12 cellular contexts compared by ENCODE assay signal in the genomic region with DNA sequence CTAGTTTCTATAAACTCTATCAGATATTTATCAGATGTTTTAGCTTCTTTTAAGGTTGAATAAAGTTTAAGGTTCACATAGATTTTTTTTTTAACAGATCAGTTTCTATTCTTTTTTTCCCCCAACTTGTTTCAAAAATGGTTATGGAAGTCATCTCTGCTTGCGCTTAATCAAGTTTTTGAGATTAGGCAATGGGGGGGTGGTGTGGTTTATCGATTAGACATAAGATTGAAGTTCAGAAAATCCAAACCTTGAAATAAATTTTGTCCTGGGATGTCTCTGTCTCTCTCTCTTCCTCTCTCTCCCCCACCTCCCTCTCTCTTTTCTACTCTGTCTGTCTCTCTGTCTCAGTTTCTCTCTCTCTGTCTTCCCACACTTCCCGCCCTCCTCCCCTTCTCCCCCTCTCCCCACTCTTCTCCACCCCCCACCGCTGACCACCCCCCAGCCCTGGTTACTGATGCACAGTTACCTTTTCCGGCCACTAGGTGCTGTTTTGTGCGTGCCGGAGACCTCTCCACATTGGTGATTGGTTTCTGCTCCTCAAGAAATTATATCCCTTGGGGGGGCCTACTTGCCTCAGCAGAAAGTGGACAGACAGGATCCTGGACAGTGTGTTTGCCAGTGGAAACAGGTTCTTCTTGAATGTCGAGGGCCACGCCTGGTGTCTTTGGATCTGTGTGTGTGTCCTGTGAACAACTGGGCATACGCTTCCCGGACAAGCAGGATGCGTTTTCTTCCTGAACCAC. TPM values are rescaled to one million over a fixed set of nuclear protein-coding genes. Genes with fewer than 3 reads are reported as not detected.
DNase-seq lines count a peak whose midpoint lies in the region; ATAC-seq and TF ChIP-seq lines count a peak whose summit lies in the region.
"Had no signal": no experiment of that assay in that cellular context is flagged by ENCODE, and none has a peak within 500 bp of the region (broad histone marks: within the 10 kb centered on the region; RNA-seq: fewer than 3 reads in every experiment).

No MANE protein-coding gene starts in this region.

- no peak overlapping the region for H3K27ac ChIP-seq in 22Rv1

- peaks cover 8% of the 10 kb centered on the region; the same call in 1 of the 2 replicates for H3K4me1 Mint-ChIP-seq in WTC11
- H3K4me1 Mint-ChIP-seq: natural killer cell had no signal

- POLR2A ChIA-PET in WTC11 (lab: Charles Lee), result no interaction called here

- ATAC-seq in WTC11, result peak; percentile 94
- ATAC-seq in GM18907 (IDR thresholded peaks at IDR 0.05; ENCODE audit: unreplicated experiment), result no peak
- ATAC-seq: CD8-positive, alpha-beta T cell; natural killer cell had no signal

- TF ChIP-seq CTCF in 22Rv1 (IDR thresholded peaks at IDR 0.05), result peak; percentile 31
- peak; percentile 49 for TF ChIP-seq CTCF in GM13977 (IDR thresholded peaks at IDR 0.05; ENCODE audit: extremely low read depth, insufficient read depth, missing control alignments)
- TF ChIP-seq CTCF in WTC11 (IDR thresholded peaks at IDR 0.05), result 0 out of 2 replicates have a peak, but pooled peaks have one; percentile 23

- in situ Hi-C loops in GM13977 (cut with MboI; ENCODE audit: low pct_unique_long_range_greater_than_20kb, low sequenced_read_pairs, unreplicated experiment), result no loop called here

- H3K27ac Mint-ChIP-seq in WTC11, result no peak overlapping the region
- H3K27ac Mint-ChIP-seq: CD8-positive, alpha-beta T cell; natural killer cell had no signal

- peaks cover under 1% of the 10 kb centered on the region; the same call in 1 of the 2 replicates for H3K36me3 Mint-ChIP-seq in WTC11
- H3K36me3 Mint-ChIP-seq: CD8-positive, alpha-beta T cell; natural killer cell had no signal

- H3K9me3 Mint-ChIP-seq in WTC11, result peaks cover 23% of the 10 kb centered on the region
- H3K9me3 Mint-ChIP-seq: natural killer cell had no signal

- no peak for DNase-seq in GM13977 (ENCODE audit: low spot score)
- DNase-seq in WTC11 (ENCODE audit: low spot score), result peak; percentile 60
- DNase-seq in iPS-NIHi7 (ENCODE audit: extremely low spot score), result peak; percentile 79
- DNase-seq in NCI-H1092 (lab: John Stamatoyannopoulos, UW), result no peak
- no peak for DNase-seq in NCI-H510A (lab: John Stamatoyannopoulos, UW)
- DNase-seq in T-helper 1 cell, result no peak
- DNase-seq: activated naive CD4-positive, alpha-beta T cell treated with anti-CD3 and anti-CD28 coated beads, Interleukin-2, amount 50 U/mL, for 16 hours; natural killer cell; NCI-H1694 had no signal

- CTCF ChIA-PET in WTC11 (lab: Charles Lee), result interaction anchor here (0.8 to 2.5 kb wide), 4 partner anchors 12 to 92 kb away, joined by 3 to 9 read pairs (median 4); no protein-coding TSS in a partner anchor

- no peak overlapping the region for H3K4me3 Mint-ChIP-seq in WTC11
- H3K4me3 Mint-ChIP-seq: CD8-positive, alpha-beta T cell; natural killer cell had no signal

- H3K27me3 Mint-ChIP-seq in WTC11 (ENCODE audit: low read depth), result no peaks in the 10 kb centered on the region; the same call in 1 of the 2 replicates

TF ChIP-seq in WTC11, 78 proteins besides CTCF, POLR2A, EP300 and RAD21:
- TF ChIP-seq MYBL2 (CRISPR knock-in tag; IDR thresholded peaks at IDR 0.05), result no peak
- TF ChIP-seq, protein P1, sequence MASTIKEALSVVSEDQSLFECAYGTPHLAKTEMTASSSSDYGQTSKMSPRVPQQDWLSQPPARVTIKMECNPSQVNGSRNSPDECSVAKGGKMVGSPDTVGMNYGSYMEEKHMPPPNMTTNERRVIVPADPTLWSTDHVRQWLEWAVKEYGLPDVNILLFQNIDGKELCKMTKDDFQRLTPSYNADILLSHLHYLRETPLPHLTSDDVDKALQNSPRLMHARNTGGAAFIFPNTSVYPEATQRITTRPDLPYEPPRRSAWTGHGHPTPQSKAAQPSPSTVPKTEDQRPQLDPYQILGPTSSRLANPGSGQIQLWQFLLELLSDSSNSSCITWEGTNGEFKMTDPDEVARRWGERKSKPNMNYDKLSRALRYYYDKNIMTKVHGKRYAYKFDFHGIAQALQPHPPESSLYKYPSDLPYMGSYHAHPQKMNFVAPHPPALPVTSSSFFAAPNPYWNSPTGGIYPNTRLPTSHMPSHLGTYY (CRISPR knock-in tag; IDR thresholded peaks at IDR 0.05), result no peak
- no peak for TF ChIP-seq ATF1 (CRISPR knock-in tag; IDR thresholded peaks at IDR 0.05)
- TF ChIP-seq, protein P2, sequence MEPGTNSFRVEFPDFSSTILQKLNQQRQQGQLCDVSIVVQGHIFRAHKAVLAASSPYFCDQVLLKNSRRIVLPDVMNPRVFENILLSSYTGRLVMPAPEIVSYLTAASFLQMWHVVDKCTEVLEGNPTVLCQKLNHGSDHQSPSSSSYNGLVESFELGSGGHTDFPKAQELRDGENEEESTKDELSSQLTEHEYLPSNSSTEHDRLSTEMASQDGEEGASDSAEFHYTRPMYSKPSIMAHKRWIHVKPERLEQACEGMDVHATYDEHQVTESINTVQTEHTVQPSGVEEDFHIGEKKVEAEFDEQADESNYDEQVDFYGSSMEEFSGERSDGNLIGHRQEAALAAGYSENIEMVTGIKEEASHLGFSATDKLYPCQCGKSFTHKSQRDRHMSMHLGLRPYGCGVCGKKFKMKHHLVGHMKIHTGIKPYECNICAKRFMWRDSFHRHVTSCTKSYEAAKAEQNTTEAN (CRISPR knock-in tag; IDR thresholded peaks at IDR 0.05), result no peak
- no peak for TF ChIP-seq JAZF1 (CRISPR knock-in tag; IDR thresholded peaks at IDR 0.05)
- TF ChIP-seq, protein P3, sequence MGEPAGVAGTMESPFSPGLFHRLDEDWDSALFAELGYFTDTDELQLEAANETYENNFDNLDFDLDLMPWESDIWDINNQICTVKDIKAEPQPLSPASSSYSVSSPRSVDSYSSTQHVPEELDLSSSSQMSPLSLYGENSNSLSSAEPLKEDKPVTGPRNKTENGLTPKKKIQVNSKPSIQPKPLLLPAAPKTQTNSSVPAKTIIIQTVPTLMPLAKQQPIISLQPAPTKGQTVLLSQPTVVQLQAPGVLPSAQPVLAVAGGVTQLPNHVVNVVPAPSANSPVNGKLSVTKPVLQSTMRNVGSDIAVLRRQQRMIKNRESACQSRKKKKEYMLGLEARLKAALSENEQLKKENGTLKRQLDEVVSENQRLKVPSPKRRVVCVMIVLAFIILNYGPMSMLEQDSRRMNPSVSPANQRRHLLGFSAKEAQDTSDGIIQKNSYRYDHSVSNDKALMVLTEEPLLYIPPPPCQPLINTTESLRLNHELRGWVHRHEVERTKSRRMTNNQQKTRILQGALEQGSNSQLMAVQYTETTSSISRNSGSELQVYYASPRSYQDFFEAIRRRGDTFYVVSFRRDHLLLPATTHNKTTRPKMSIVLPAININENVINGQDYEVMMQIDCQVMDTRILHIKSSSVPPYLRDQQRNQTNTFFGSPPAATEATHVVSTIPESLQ (CRISPR knock-in tag; IDR thresholded peaks at IDR 0.05), result no peak
- TF ChIP-seq ZBTB21 (CRISPR knock-in tag; IDR thresholded peaks at IDR 0.05; ENCODE audit: borderline replicate concordance), result no peak
- no peak for TF ChIP-seq ELF4 (CRISPR knock-in tag; IDR thresholded peaks at IDR 0.05; ENCODE audit: low read depth)
- TF ChIP-seq NFATC4 (CRISPR knock-in tag; IDR thresholded peaks at IDR 0.05), result no peak
- TF ChIP-seq, protein P4, sequence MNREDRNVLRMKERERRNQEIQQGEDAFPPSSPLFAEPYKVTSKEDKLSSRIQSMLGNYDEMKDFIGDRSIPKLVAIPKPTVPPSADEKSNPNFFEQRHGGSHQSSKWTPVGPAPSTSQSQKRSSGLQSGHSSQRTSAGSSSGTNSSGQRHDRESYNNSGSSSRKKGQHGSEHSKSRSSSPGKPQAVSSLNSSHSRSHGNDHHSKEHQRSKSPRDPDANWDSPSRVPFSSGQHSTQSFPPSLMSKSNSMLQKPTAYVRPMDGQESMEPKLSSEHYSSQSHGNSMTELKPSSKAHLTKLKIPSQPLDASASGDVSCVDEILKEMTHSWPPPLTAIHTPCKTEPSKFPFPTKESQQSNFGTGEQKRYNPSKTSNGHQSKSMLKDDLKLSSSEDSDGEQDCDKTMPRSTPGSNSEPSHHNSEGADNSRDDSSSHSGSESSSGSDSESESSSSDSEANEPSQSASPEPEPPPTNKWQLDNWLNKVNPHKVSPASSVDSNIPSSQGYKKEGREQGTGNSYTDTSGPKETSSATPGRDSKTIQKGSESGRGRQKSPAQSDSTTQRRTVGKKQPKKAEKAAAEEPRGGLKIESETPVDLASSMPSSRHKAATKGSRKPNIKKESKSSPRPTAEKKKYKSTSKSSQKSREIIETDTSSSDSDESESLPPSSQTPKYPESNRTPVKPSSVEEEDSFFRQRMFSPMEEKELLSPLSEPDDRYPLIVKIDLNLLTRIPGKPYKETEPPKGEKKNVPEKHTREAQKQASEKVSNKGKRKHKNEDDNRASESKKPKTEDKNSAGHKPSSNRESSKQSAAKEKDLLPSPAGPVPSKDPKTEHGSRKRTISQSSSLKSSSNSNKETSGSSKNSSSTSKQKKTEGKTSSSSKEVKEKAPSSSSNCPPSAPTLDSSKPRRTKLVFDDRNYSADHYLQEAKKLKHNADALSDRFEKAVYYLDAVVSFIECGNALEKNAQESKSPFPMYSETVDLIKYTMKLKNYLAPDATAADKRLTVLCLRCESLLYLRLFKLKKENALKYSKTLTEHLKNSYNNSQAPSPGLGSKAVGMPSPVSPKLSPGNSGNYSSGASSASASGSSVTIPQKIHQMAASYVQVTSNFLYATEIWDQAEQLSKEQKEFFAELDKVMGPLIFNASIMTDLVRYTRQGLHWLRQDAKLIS (CRISPR knock-in tag; IDR thresholded peaks at IDR 0.05; ENCODE audit: borderline replicate concordance), result no peak
- no peak for TF ChIP-seq ZNF138 (CRISPR knock-in tag; conservative IDR thresholded peaks at IDR 0.05)
- TF ChIP-seq, protein P5, sequence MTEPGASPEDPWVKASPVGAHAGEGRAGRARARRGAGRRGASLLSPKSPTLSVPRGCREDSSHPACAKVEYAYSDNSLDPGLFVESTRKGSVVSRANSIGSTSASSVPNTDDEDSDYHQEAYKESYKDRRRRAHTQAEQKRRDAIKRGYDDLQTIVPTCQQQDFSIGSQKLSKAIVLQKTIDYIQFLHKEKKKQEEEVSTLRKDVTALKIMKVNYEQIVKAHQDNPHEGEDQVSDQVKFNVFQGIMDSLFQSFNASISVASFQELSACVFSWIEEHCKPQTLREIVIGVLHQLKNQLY (CRISPR knock-in tag; IDR thresholded peaks at IDR 0.05), result no peak
- no peak for TF ChIP-seq TEAD4 (CRISPR knock-in tag; IDR thresholded peaks at IDR 0.05)
- no peak for TF ChIP-seq TP53 (CRISPR knock-in tag; IDR thresholded peaks at IDR 0.05)

RNA-seq across cellular contexts. Expression of a gene that starts 29.7 kb away (rescaled TPM):
- 4.1 to 5.0 TPM (median 4.7 TPM) in 3 replicates for total RNA-seq in WTC11 (2021)
- total RNA-seq: CD8-positive, alpha-beta T cell; natural killer cell had no signal

Comparison
In these comparisons a context has a peak if more than half of its experiments do, and no peak if none do; other contexts are left out.
1. DNase-seq: peak in WTC11 (single experiment) and iPS-NIHi7 (single experiment); none in GM13977 (single experiment), NCI-H1092 (single experiment), NCI-H510A (single experiment) and T-helper 1 cell (0 of 5).
2. Peak in every context shown above with its lines, with median percentiles within 50 percentile points of each other: CTCF ChIP-seq.